Comparison of ENCODE assay signal across 10 cellular contexts in genomic region chr10:75398630-75399460, GRCh38. TPM values are rescaled to one million over a fixed set of nuclear protein-coding genes. Genes with fewer than 3 reads are reported as not detected.
DNase-seq lines count a peak whose midpoint lies in the region; ATAC-seq and TF ChIP-seq lines count a peak whose summit lies in the region.
"Had no signal": no experiment of that assay in that cellular context is flagged by ENCODE, and none has a peak within 500 bp of the region (broad histone marks: within the 10 kb centered on the region; RNA-seq: fewer than 3 reads in every experiment).

No MANE protein-coding gene starts in this region.

- peak overlapping the region; percentile 94 for H3K4me3 Mint-ChIP-seq in osteocyte (ENCODE audit: unreplicated experiment)
- no peak overlapping the region for H3K4me3 Mint-ChIP-seq in activated T-cell treated with anti-CD3 and anti-CD28 coated beads, Interleukin-2, amount 50 U/mL, for 24 hours

- DNase-seq in AG20443 (ENCODE audit: low spot score) (peak; percentile 29), RPMI7951 (ENCODE audit: low read depth) (peak; percentile 32), glomerular visceral epithelial cell (ENCODE audit: extremely low spot score) (peak; percentile 62), osteocyte (ENCODE audit: extremely low spot score, unreplicated experiment) (no peak), NCI-H2029 (lab: John Stamatoyannopoulos, UW) (no peak)
- no peak for DNase-seq in activated T-cell treated with anti-CD3 and anti-CD28 coated beads, Interleukin-2, amount 50 U/mL, for 24 hours
- DNase-seq: activated CD8-positive, alpha-beta memory T cell treated with anti-CD3 and anti-CD28 coated beads, Interleukin-2, amount 50 U/mL, for 4 hours; stimulated activated naive CD4-positive, alpha-beta T cell treated with Interleukin-2 at 50 U/mL for 16 hours had no signal

- ATAC-seq in GM21360 (IDR thresholded peaks at IDR 0.05; ENCODE audit: unreplicated experiment) = no peak
- no peak for ATAC-seq in GM18498 (IDR thresholded peaks at IDR 0.05; ENCODE audit: unreplicated experiment)

- peaks cover 30% of the 10 kb centered on the region for H3K4me1 Mint-ChIP-seq in osteocyte (ENCODE audit: unreplicated experiment)
- H3K4me1 Mint-ChIP-seq in activated T-cell treated with anti-CD3 and anti-CD28 coated beads, Interleukin-2, amount 50 U/mL, for 24 hours (ENCODE audit: low read depth) = peaks cover 34% of the 10 kb centered on the region

- H3K27ac Mint-ChIP-seq in osteocyte (ENCODE audit: unreplicated experiment) = peak overlapping the region; percentile 47
- no peak overlapping the region for H3K27ac Mint-ChIP-seq in activated T-cell treated with anti-CD3 and anti-CD28 coated beads, Interleukin-2, amount 50 U/mL, for 24 hours

- TF ChIP-seq CTCF in osteocyte (IDR thresholded peaks at IDR 0.05) = no peak

- H3K36me3 Mint-ChIP-seq in osteocyte (ENCODE audit: unreplicated experiment) = peaks cover 26% of the 10 kb centered on the region
- H3K36me3 Mint-ChIP-seq in activated T-cell treated with anti-CD3 and anti-CD28 coated beads, Interleukin-2, amount 50 U/mL, for 24 hours (ENCODE audit: low read depth) = no peaks in the 10 kb centered on the region

- no peaks in the 10 kb centered on the region for H3K9me3 Mint-ChIP-seq in osteocyte (ENCODE audit: unreplicated experiment)
- H3K9me3 Mint-ChIP-seq in activated T-cell treated with anti-CD3 and anti-CD28 coated beads, Interleukin-2, amount 50 U/mL, for 24 hours = no peaks in the 10 kb centered on the region

- peaks cover 36% of the 10 kb centered on the region for H3K27me3 Mint-ChIP-seq in osteocyte (ENCODE audit: unreplicated experiment)
- peaks cover 76% of the 10 kb centered on the region for H3K27me3 Mint-ChIP-seq in activated T-cell treated with anti-CD3 and anti-CD28 coated beads, Interleukin-2, amount 50 U/mL, for 24 hours

RNA-seq across cellular contexts. Expression of gene ZNF503, which starts 2.7 kb away (rescaled TPM):
- total RNA-seq in RPMI7951 (2014; rRNA removed; shearing (Covaris generic)) = 2.2 TPM in 2 replicates
- 38.5 and 42.1 TPM in 2 replicates for total RNA-seq in osteocyte

RNA-seq across cellular contexts. Expression of gene LRMDA, which starts 32.6 kb away (rescaled TPM):
- total RNA-seq in RPMI7951 (2014; rRNA removed; shearing (Covaris generic)) = 7.9 and 11.7 TPM in 2 replicates
- 0.19 and 1.3 TPM in 2 replicates for total RNA-seq in osteocyte

Comparison
In these comparisons a context has a peak if more than half of its experiments do, and no peak if none do; other contexts are left out.
1. DNase-seq: peak in AG20443 (single experiment), RPMI7951 (single experiment) and glomerular visceral epithelial cell (single experiment); none in osteocyte (single experiment), activated T-cell treated with anti-CD3 and anti-CD28 coated beads, Interleukin-2, amount 50 U/mL, for 24 hours (single experiment) and NCI-H2029 (single experiment).
2. RNA of gene ZNF503, which starts 2.7 kb away (total RNA-seq): 38.5 to 42.1 TPM in osteocyte; 2.2 TPM in RPMI7951; every median in the first group is over 10 times any median in the second.